Comparison of ENCODE assay signal across 12 cellular contexts in the genomic region with DNA sequence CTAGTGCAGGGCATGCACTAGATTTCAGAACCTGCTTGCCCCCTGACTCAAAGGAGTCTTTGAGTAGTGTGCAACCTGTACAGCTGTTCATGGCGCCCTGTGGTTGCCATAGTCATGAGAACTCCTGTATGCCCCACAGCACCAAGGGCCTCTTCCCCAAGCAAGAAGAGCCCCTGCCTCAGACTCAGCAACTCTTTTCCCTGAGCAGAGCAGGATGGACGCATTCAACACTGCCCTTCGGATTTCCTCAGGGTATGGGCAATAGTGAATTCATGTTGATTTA.
DNase-seq lines count a peak whose midpoint lies in the region; ATAC-seq, FAIRE-seq and TF ChIP-seq lines count a peak whose summit lies in the region.
"Had no signal": no experiment of that assay in that cellular context is flagged by ENCODE, and none has a peak within 500 bp of the region (broad histone marks: within the 10 kb centered on the region; RNA-seq: fewer than 3 reads in every experiment).

No MANE protein-coding gene starts in this region.

- 0 out of 2 replicates have a peak overlapping the region, but pooled peaks have one; percentile 18 for H2AFZ ChIP-seq in GM23338

- POLR2A ChIA-PET in Panc1 (lab: Charles Lee), result no interaction called here

- FAIRE-seq in kidney (lab: Jason Lieb, UNC), result no peak

- H3K27me3 ChIP-seq in GM23338 (ENCODE audit: insufficient read depth) (no peaks in the 10 kb centered on the region), Panc1 (ENCODE audit: control insufficient read depth, insufficient read depth, low read length) (no peaks in the 10 kb centered on the region), subcutaneous abdominal adipose tissue (ENCODE audit: control insufficient read depth in 5 of 5, insufficient read depth in 4 of 5, low read length in 5 of 5) (no peaks in the 10 kb centered on the region), HAP-1 (ENCODE audit: low read depth) (no peaks in the 10 kb centered on the region)
- H3K27me3 ChIP-seq: body of pancreas, pancreas had no signal

- in situ Hi-C loops in Panc1 (cut with HindIII; ENCODE audit: low pct_unique_long_range_greater_than_20kb, low sequenced_read_pairs), result no loop called here
- in situ Hi-C loops in HAP-1 (cut with MboI; ENCODE audit: low sequenced_read_pairs), result no loop called here

- no peak overlapping the region for H3K9ac ChIP-seq in kidney (ENCODE audit: low read length in 2 of 2)
- H3K9ac ChIP-seq in subcutaneous abdominal adipose tissue (ENCODE audit: low read length in 5 of 5), result no peak overlapping the region

- DNase-seq in GM23338 (ENCODE audit: low spot score) (no peak), Panc1 (ENCODE audit: low read depth, low spot score) (no peak), kidney (no peak), HAP-1 (ENCODE audit: low spot score in 2 of 2) (no peak)
- DNase-seq in activated naive CD4-positive, alpha-beta T cell treated with anti-CD3 and anti-CD28 coated beads, Interleukin-2, amount 50 U/mL, for 16 hours, result no peak
- DNase-seq: activated CD4-positive, alpha-beta T cell treated with anti-CD3 and anti-CD28 coated beads, Interleukin-2, amount 50 U/mL, for 1 hour had no signal

- CTCF ChIA-PET in Panc1 (lab: Charles Lee), result no interaction called here

- H3K79me2 ChIP-seq in GM23338 (replicated peaks; ENCODE audit: insufficient read depth), result no peaks in the 10 kb centered on the region

- H3K27ac ChIP-seq in GM23338 (ENCODE audit: low read depth), result no peak overlapping the region
- no peak overlapping the region for H3K27ac ChIP-seq in Panc1 (ENCODE audit: low read length)
- peak overlapping the region; percentile 61 to 72 for H3K27ac ChIP-seq in kidney (ENCODE audit: low read depth in 2 of 2, low read length in 2 of 2)
- peak overlapping the region; percentile 55 for H3K27ac ChIP-seq in subcutaneous abdominal adipose tissue (ENCODE audit: low read depth, low read length)

- ATAC-seq in GM23338 (no peak), Panc1 (0 out of 2 replicates have a peak, but pooled peaks have one; percentile 26), HG02885 (IDR thresholded peaks at IDR 0.05; ENCODE audit: poor library complexity, unreplicated experiment) (no peak)
- ATAC-seq: stimulated activated memory B cell treated with anti-CD40 and anti-IgM and Interleukin-4, amounts not matched to agents 10 μg/mL and 1 μg/mL and 100 μg/mL, for 72 hours had no signal

- H3K36me3 Mint-ChIP-seq in GM23338 (ENCODE audit: low read depth), result no peaks in the 10 kb centered on the region
- H3K36me3 Mint-ChIP-seq: stimulated activated memory B cell treated with anti-CD40 and anti-IgM and Interleukin-4, amounts not matched to agents 10 μg/mL and 1 μg/mL and 100 μg/mL, for 72 hours had no signal

- no peaks in the 10 kb centered on the region for H3F3A ChIP-seq in GM23338 (replicated peaks; ENCODE audit: low read depth)

- H3K27me3 Mint-ChIP-seq in GM23338 (ENCODE audit: insufficient read depth, low read depth, poor library complexity), result peaks cover 6% of the 10 kb centered on the region
- H3K27me3 Mint-ChIP-seq: stimulated activated memory B cell treated with anti-CD40 and anti-IgM and Interleukin-4, amounts not matched to agents 10 μg/mL and 1 μg/mL and 100 μg/mL, for 72 hours had no signal

- no peak overlapping the region for H3K4me2 ChIP-seq in GM23338

- H3K9me2 ChIP-seq in GM23338 (ENCODE audit: insufficient read depth), result 0 out of 2 replicates have a peak, but pooled peaks cover under 1% of the 10 kb centered on the region

- H3K4me1 ChIP-seq in GM23338 (ENCODE audit: insufficient read depth), result no peaks in the 10 kb centered on the region
- H3K4me1 ChIP-seq in Panc1 (ENCODE audit: control insufficient read depth, insufficient read depth, low read length), result peaks cover 5% of the 10 kb centered on the region
- peaks cover 0 to 13% of the 10 kb centered on the region in 2 donors for H3K4me1 ChIP-seq in kidney (ENCODE audit: control insufficient read depth in 1 of 2, insufficient read depth in 1 of 2, low read depth in 1 of 2, low read length in 2 of 2)
- peaks cover 4 to 24% (median 20%) of the 10 kb centered on the region in 5 donors for H3K4me1 ChIP-seq in subcutaneous abdominal adipose tissue (ENCODE audit: control insufficient read depth in 5 of 5, insufficient read depth in 5 of 5, low read length in 5 of 5)
- H3K4me1 ChIP-seq in HAP-1, result peaks cover 5% of the 10 kb centered on the region; the same call in 1 of the 2 replicates

- intact Hi-C loops in Panc1 (cut with micrococcal nuclease; ENCODE audit: unreplicated experiment) (no loop called here), kidney (cut with DNase I) (no loop called here)

- H3K36me3 ChIP-seq in GM23338 (ENCODE audit: insufficient read depth) (no peaks in the 10 kb centered on the region), Panc1 (ENCODE audit: control insufficient read depth, insufficient read depth, low read length) (no peaks in the 10 kb centered on the region), kidney (ENCODE audit: control insufficient read depth in 1 of 2, insufficient read depth in 2 of 2, low read length in 2 of 2) (no peaks in the 10 kb centered on the region), subcutaneous abdominal adipose tissue (ENCODE audit: control insufficient read depth in 5 of 5, insufficient read depth in 5 of 5, low read length in 5 of 5) (no peaks in the 10 kb centered on the region), HAP-1 (replicated peaks) (no peaks in the 10 kb centered on the region)
- H3K36me3 ChIP-seq: pancreas had no signal

- no peak for TF ChIP-seq CTCF in GM23338 (conservative IDR thresholded peaks at IDR 0.05; ENCODE audit: low read depth in 2 of 2)
- no peak for TF ChIP-seq CTCF in Panc1 (IDR thresholded peaks at IDR 0.05)
- TF ChIP-seq CTCF in kidney (IDR thresholded peaks at IDR 0.05; ENCODE audit: borderline replicate concordance, extremely low read depth, insufficient read depth), result no peak

- no peaks in the 10 kb centered on the region for H4K20me1 ChIP-seq in GM23338 (replicated peaks; ENCODE audit: insufficient read depth)

- H3K4me1 Mint-ChIP-seq in GM23338, result no peaks in the 10 kb centered on the region; the same call in 2 of the 3 replicates

- H3K9me3 Mint-ChIP-seq in GM23338, result no peaks in the 10 kb centered on the region; the same call in 2 of the 3 replicates
- H3K9me3 Mint-ChIP-seq: stimulated activated memory B cell treated with anti-CD40 and anti-IgM and Interleukin-4, amounts not matched to agents 10 μg/mL and 1 μg/mL and 100 μg/mL, for 72 hours had no signal

- H3K27ac Mint-ChIP-seq in GM23338, result no peak overlapping the region
- H3K27ac Mint-ChIP-seq: T-helper 2 cell treated with Interferon-gamma antibody and Interleukin-4, amounts not matched to agents 5 μg/mL and 100 μg/mL, for 36 hours had no signal

- H3K4me3 ChIP-seq in GM23338 (no peak overlapping the region), Panc1 (ENCODE audit: low read depth in 2 of 2, low read length in 2 of 2) (no peak overlapping the region), kidney (ENCODE audit: low read length in 2 of 2) (no peak overlapping the region), subcutaneous abdominal adipose tissue (ENCODE audit: low read depth in 1 of 5, low read length in 5 of 5) (peak overlapping the region in 1 of 5 donors; percentile 6), HAP-1 (no peak overlapping the region)
- H3K4me3 ChIP-seq: body of pancreas, pancreas had no signal

- BruUV-seq in Panc1 (replicated peaks; lab: Mats Ljungman, UMichigan), result no TSS peak

- no peak overlapping the region for H3K4me3 Mint-ChIP-seq in GM23338
- H3K4me3 Mint-ChIP-seq: stimulated activated memory B cell treated with anti-CD40 and anti-IgM and Interleukin-4, amounts not matched to agents 10 μg/mL and 1 μg/mL and 100 μg/mL, for 72 hours; T-helper 2 cell treated with Interferon-gamma antibody and Interleukin-4, amounts not matched to agents 5 μg/mL and 100 μg/mL, for 36 hours had no signal

- H3K9me3 ChIP-seq in Panc1 (ENCODE audit: control insufficient read depth, insufficient read depth, low read depth, low read length) (no peaks in the 10 kb centered on the region), kidney (ENCODE audit: control insufficient read depth in 1 of 2, low read length in 2 of 2) (no peaks in the 10 kb centered on the region), subcutaneous abdominal adipose tissue (ENCODE audit: control insufficient read depth in 5 of 5, low read length in 5 of 5) (no peaks in the 10 kb centered on the region), HAP-1 (no peaks in the 10 kb centered on the region)
- H3K9me3 ChIP-seq: body of pancreas, pancreas had no signal

TF ChIP-seq in GM23338, 12 proteins besides CTCF, POLR2A, EP300 and RAD21:
- TF ChIP-seq JUNB (IDR thresholded peaks at IDR 0.05; ENCODE audit: unreplicated experiment) (no peak), ZNF114 (CRISPR knock-in tag; IDR thresholded peaks at IDR 0.05) (no peak)

Comparison
In these comparisons a context has a peak if more than half of its experiments do, and no peak if none do; other contexts are left out.
1. H3K27ac ChIP-seq: peak in kidney (2 of 2) and subcutaneous abdominal adipose tissue (single experiment); none in GM23338 (single experiment) and Panc1 (single experiment).